10 cellular contexts compared by ENCODE assay signal in the genomic region with DNA sequence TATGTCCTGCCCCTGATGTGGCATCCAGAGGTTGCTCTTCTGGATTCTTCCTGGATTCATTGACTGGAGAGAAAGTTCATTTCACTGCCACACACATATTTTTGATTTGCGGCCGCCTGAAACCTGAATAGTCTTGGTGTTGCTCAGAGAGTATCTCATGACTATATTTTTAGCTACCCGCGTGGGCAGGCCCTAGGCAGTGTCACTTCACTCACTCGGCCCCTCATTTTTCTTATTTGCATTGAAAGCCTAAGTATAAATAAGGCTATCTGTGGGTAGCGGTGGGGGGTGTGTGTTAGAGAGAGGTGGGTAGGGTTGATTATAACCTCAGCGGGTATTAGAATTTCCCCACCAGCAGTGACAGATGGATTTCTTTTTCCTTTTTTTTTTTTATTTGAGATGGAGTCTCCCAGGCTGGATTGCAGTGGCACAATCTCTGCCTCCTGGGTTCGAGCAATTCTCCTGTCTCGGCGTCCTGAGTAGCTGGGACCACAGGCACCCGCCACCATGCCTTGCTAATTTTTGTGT.
DNase-seq lines count a peak whose midpoint lies in the region; ATAC-seq and TF ChIP-seq lines count a peak whose summit lies in the region.
"Had no signal": no experiment of that assay in that cellular context is flagged by ENCODE, and none has a peak within 500 bp of the region (broad histone marks: within the 10 kb centered on the region; RNA-seq: fewer than 3 reads in every experiment).

No MANE protein-coding gene starts in this region.

- peak overlapping the region; percentile 83 for H3K27ac ChIP-seq in right cardiac atrium (ENCODE audit: low read length)
- H3K27ac ChIP-seq: WERI-Rb-1 had no signal

- intact Hi-C loops in right cardiac atrium (cut with DNase I) = loop anchor here in 1 of 4 donors (10.0 kb wide), 1 partner anchor 105 kb away; no protein-coding TSS in a partner anchor

- ATAC-seq in GM21447 (IDR thresholded peaks at IDR 0.05; ENCODE audit: unreplicated experiment) = peak; percentile 54
- ATAC-seq in HG03175 (IDR thresholded peaks at IDR 0.05; ENCODE audit: unreplicated experiment) = peak; percentile 57
- ATAC-seq in right cardiac atrium = peak; percentile 61 to 73

- DNase-seq in GM13976 (ENCODE audit: low spot score) (peak; percentile 49), right cardiac atrium (no peak), 8988T (no peak), NCI-H1930 (lab: John Stamatoyannopoulos, UW) (no peak), NCI-H2081 (lab: John Stamatoyannopoulos, UW) (no peak), T-helper 9 cell (no peak)
- DNase-seq: naive thymus-derived CD4-positive, alpha-beta T cell; WERI-Rb-1 had no signal

- H3K27me3 ChIP-seq in right cardiac atrium (ENCODE audit: control insufficient read depth, insufficient read depth) = no peaks in the 10 kb centered on the region

- in situ Hi-C loops in GM13976 (cut with MboI; ENCODE audit: low sequenced_read_pairs, unreplicated experiment) = no loop called here

- peaks cover 8% of the 10 kb centered on the region for H3K4me1 ChIP-seq in right cardiac atrium (ENCODE audit: control insufficient read depth, insufficient read depth, low read length)

- no peak for TF ChIP-seq CTCF in GM13976 (IDR thresholded peaks at IDR 0.05; ENCODE audit: borderline replicate concordance, control extremely low read depth, extremely low read depth, insufficient read depth, missing control alignments)

- 75% methylated on average over 11 of the region's 11 CpGs for WGBS in right cardiac atrium

- H3K9me3 ChIP-seq in right cardiac atrium (ENCODE audit: control insufficient read depth, low read length) = no peaks in the 10 kb centered on the region

- no peak overlapping the region for H3K4me3 ChIP-seq in right cardiac atrium (ENCODE audit: low read length)
